ENCODE assay signal across 13 cellular contexts in genomic region chr2:237529452-237530402, GRCh38. TPM values are rescaled to one million over a fixed set of nuclear protein-coding genes. Genes with fewer than 3 reads are reported as not detected.
A peak's percentile ranks its signal among the peaks of the same experiment; 100 is the strongest.
DNase-seq lines count a peak whose midpoint lies in the region; ATAC-seq and TF ChIP-seq lines count a peak whose summit lies in the region.
"Had no signal": no experiment of that assay in that cellular context is flagged by ENCODE, and none has a peak within 500 bp of the region (broad histone marks: within the 10 kb centered on the region; RNA-seq: fewer than 3 reads in every experiment).

No MANE protein-coding gene starts in this region.

- CTCF ChIA-PET in RWPE1 (lab: Yijun Ruan, JAX): no interaction called here

- no peaks in the 10 kb centered on the region for H3K79me2 ChIP-seq in MM.1S (ENCODE audit: low read length)

- ATAC-seq in GM19043 (IDR thresholded peaks at IDR 0.05; ENCODE audit: low read depth, unreplicated experiment) (peak; percentile 76), HG02678 (IDR thresholded peaks at IDR 0.05; ENCODE audit: unreplicated experiment) (peak; percentile 68), mucosa of descending colon (no peak)

- H3K9me3 ChIP-seq in MM.1S (replicated peaks; ENCODE audit: insufficient read depth, low read length) (no peaks in the 10 kb centered on the region), spleen (no peaks in the 10 kb centered on the region), mucosa of descending colon (no peaks in the 10 kb centered on the region)
- H3K9me3 ChIP-seq: uterus had no signal

- H3K9ac ChIP-seq in MM.1S (ENCODE audit: low read length): peak overlapping the region; percentile 35

- peak overlapping the region; percentile 44 for H2AFZ ChIP-seq in MM.1S (ENCODE audit: low read length)

- POLR2A ChIA-PET in RWPE1 (lab: Yijun Ruan, JAX; ENCODE audit: low non-redundant PET): no interaction called here

- peaks cover 38% of the 10 kb centered on the region for H3F3A ChIP-seq in MM.1S (ENCODE audit: insufficient read depth, low read length)

- intact Hi-C loops in spleen (cut with DNase I; ENCODE audit: low total_unique reads) (no loop called here), mucosa of descending colon (cut with DNase I, micrococcal nuclease) (no loop called here)

- H4K20me1 ChIP-seq in MM.1S (ENCODE audit: insufficient read depth, low read length): no peaks in the 10 kb centered on the region

- TF ChIP-seq CTCF in MM.1S (IDR thresholded peaks at IDR 0.05; ENCODE audit: low read length) (no peak), spleen (IDR thresholded peaks at IDR 0.05 in 8 of 11, conservative IDR thresholded peaks at IDR 0.05 in 3 of 11) (no peak), RWPE1 (conservative IDR thresholded peaks at IDR 0.05; ENCODE audit: low read depth) (no peak), mucosa of descending colon (IDR thresholded peaks at IDR 0.05) (no peak)

- H3K27me3 ChIP-seq in MM.1S (replicated peaks; ENCODE audit: insufficient read depth, low read length) (no peaks in the 10 kb centered on the region), spleen (replicated peaks in 1 of 7) (peaks cover 0 to 12% (median 0%) of the 10 kb centered on the region in 7 donors)
- H3K27me3 ChIP-seq: cardiac muscle cell, uterus had no signal

- H3K36me3 ChIP-seq in MM.1S (replicated peaks; ENCODE audit: insufficient read depth, low read length) (no peaks in the 10 kb centered on the region), spleen (no peaks in the 10 kb centered on the region), mucosa of descending colon (ENCODE audit: low read depth) (no peaks in the 10 kb centered on the region)
- H3K36me3 ChIP-seq: cardiac muscle cell, uterus had no signal

- 70 to 85% (median 80%) methylated on average over 13 to 19 of the region's 19 CpGs for WGBS in spleen, 5 donors

- DNase-seq in MM.1S (peak; percentile 79), spleen (peak; percentile 52), LoVo (ENCODE audit: low spot score) (no peak), RWPE1 (ENCODE audit: low spot score) (no peak), mucosa of descending colon (no peak)
- DNase-seq: SHP77, uterus had no signal

- H3K4me1 ChIP-seq in MM.1S (ENCODE audit: low read length) (peaks cover 36% of the 10 kb centered on the region), spleen (peaks cover 0 to 10% (median 0%) of the 10 kb centered on the region in 6 donors), mucosa of descending colon (ENCODE audit: low read depth) (no peaks in the 10 kb centered on the region)
- H3K4me1 ChIP-seq: uterus had no signal

- no peak for TF ChIP-seq POLR2A in spleen (IDR thresholded peaks at IDR 0.05)

- H3K4me3 ChIP-seq in MM.1S (ENCODE audit: low read length) (no peak overlapping the region), spleen (no peak overlapping the region), mucosa of descending colon (no peak overlapping the region)
- H3K4me3 ChIP-seq: cardiac muscle cell, uterus had no signal

- no peaks in the 10 kb centered on the region for H3K9me2 ChIP-seq in MM.1S (replicated peaks; ENCODE audit: insufficient read depth, low read length)

- H3K4me2 ChIP-seq in MM.1S (ENCODE audit: low read depth, low read length): peak overlapping the region; percentile 38; the same call in 1 of the 2 replicates

- H3K27ac ChIP-seq in MM.1S (ENCODE audit: low read length) (peak overlapping the region; percentile 82), spleen (no peak overlapping the region), RWPE1 (no peak overlapping the region)
- H3K27ac ChIP-seq: cardiac muscle cell, uterus had no signal

RNA-seq across cellular contexts. Expression of gene PRLH, which starts 36.6 kb away (rescaled TPM):
- not detected for total RNA-seq in spleen
- not detected for polyA plus RNA-seq in spleen
- total RNA-seq in mucosa of descending colon: not detected
- total RNA-seq: cardiac muscle cell, glomerular endothelial cell, LHCN-M2, myocyte, uterus had no signal
- polyA plus RNA-seq: cardiac muscle cell had no signal

RNA-seq across cellular contexts. Expression of gene MLPH, which starts 42.7 kb away (rescaled TPM):
- 1 to 10 TPM in 1 of 7 donors, under 1 TPM in 3, not detected in 3; 0.29 to 1.4 (median 0.52) TPM for total RNA-seq in spleen
- polyA plus RNA-seq in spleen: 1 to 10 TPM in 1 of 3 donors, under 1 TPM in 2; 0.09 to 1.4 (median 0.26) TPM
- total RNA-seq in mucosa of descending colon: 100 to 1,000 TPM in 2 of 3 donors, 10 to 100 TPM in 1; 46.8 to 133 (median 121) TPM

Comparison
In these comparisons a context has a peak if more than half of its experiments do, and no peak if none do; other contexts are left out.
1. DNase-seq: peak in MM.1S (single experiment) and spleen (single experiment); none in LoVo (single experiment), RWPE1 (single experiment) and mucosa of descending colon (0 of 3).
2. RNA of gene MLPH, which starts 42.7 kb away (total RNA-seq): 46.8 to 133 TPM in mucosa of descending colon; 0.29 to 1.4 TPM in spleen; every median in the first group is over 10 times any median in the second.